Comparison of ENCODE assay signal across 13 cellular contexts in the genomic region with DNA sequence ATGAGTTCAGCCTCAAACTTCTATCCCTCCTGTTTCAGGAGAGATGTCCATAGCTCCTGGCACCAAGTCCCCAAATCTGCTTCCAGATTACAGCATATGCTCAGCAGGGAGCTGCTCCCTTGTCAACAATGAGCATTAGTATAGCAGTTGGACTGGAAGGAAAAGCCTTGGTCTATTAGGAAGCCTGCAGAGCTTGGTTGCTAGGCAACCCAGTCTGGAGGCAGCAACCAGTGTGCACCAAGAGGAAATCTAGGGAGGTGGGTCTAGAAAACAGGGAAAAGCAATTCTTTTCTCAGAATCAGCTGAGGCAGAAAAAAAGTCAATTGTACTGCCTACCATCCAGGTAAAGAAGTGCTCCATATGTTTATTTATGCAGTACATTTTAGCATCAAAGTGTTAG.
DNase-seq lines count a peak whose midpoint lies in the region; ATAC-seq and TF ChIP-seq lines count a peak whose summit lies in the region.
"Had no signal": no experiment of that assay in that cellular context is flagged by ENCODE, and none has a peak within 500 bp of the region (broad histone marks: within the 10 kb centered on the region; RNA-seq: fewer than 3 reads in every experiment).

No MANE protein-coding gene starts in this region.

- ATAC-seq in heart right ventricle: peak; percentile 48 to 88 (median 74)
- no peak for ATAC-seq in GM21825 (IDR thresholded peaks at IDR 0.05; ENCODE audit: unreplicated experiment)
- no peak for ATAC-seq in HG02884 (IDR thresholded peaks at IDR 0.05; ENCODE audit: unreplicated experiment)
- no peak for ATAC-seq in HG03571 (IDR thresholded peaks at IDR 0.05; ENCODE audit: unreplicated experiment)
- ATAC-seq: activated CD4-positive, CD25-positive, alpha-beta regulatory T cell treated with anti-CD3 and anti-CD28 coated beads, Interleukin-2, amount 50 U/mL, for 24 hours had no signal

- H3K4me3 ChIP-seq in heart right ventricle (no peak overlapping the region), right atrium auricular region (no peak overlapping the region), tibial artery (no peak overlapping the region)
- H3K4me3 ChIP-seq: GM23248, lung, SJSA1 had no signal

- DNase-seq in heart right ventricle: peak in 1 of 2 donors; percentile 60
- DNase-seq in right atrium auricular region (ENCODE audit: low spot score): no peak
- peak; percentile 67 for DNase-seq in NCI-H774 (lab: John Stamatoyannopoulos, UW)
- DNase-seq in inferior parietal cortex (ENCODE audit: extremely low spot score): peak; percentile 52
- no peak for DNase-seq in tibial artery
- DNase-seq: GDM1, GM23248 had no signal

- H3K27ac ChIP-seq in heart right ventricle (peak overlapping the region in 2 of 10 donors; percentile 57 to 71), right atrium auricular region (no peak overlapping the region), tibial artery (peak overlapping the region; percentile 73 to 77)
- H3K27ac ChIP-seq: GM23248, SJSA1 had no signal

- TF ChIP-seq CTCF in heart right ventricle (IDR thresholded peaks at IDR 0.05) (no peak), right atrium auricular region (IDR thresholded peaks at IDR 0.05) (no peak), tibial artery (IDR thresholded peaks at IDR 0.05) (no peak)

- H3K27me3 ChIP-seq in heart right ventricle (no peaks in the 10 kb centered on the region), right atrium auricular region (no peaks in the 10 kb centered on the region), tibial artery (no peaks in the 10 kb centered on the region)
- H3K27me3 ChIP-seq: SJSA1 had no signal

- H3K9me3 ChIP-seq in heart right ventricle: no peaks in the 10 kb centered on the region
- no peaks in the 10 kb centered on the region for H3K9me3 ChIP-seq in right atrium auricular region
- no peaks in the 10 kb centered on the region for H3K9me3 ChIP-seq in tibial artery

- H3K4me1 ChIP-seq in heart right ventricle (peaks cover 13 to 53% (median 41%) of the 10 kb centered on the region in 9 donors), right atrium auricular region (peaks cover 0 to 5% of the 10 kb centered on the region in 2 donors), tibial artery (peaks cover 0 to 78% (median 40%) of the 10 kb centered on the region in 4 donors)
- H3K4me1 ChIP-seq: SJSA1 had no signal

- intact Hi-C loops in heart right ventricle (cut with DNase I) (no loop called here), tibial artery (cut with DNase I; ENCODE audit: low total_unique reads) (no loop called here)

- no peaks in the 10 kb centered on the region for H3K36me3 ChIP-seq in heart right ventricle
- H3K36me3 ChIP-seq in right atrium auricular region: no peaks in the 10 kb centered on the region
- H3K36me3 ChIP-seq in tibial artery: no peaks in the 10 kb centered on the region
- H3K36me3 ChIP-seq: SJSA1 had no signal

Comparison
In these comparisons a context has a peak if more than half of its experiments do, and no peak if none do; other contexts are left out.
1. ATAC-seq: peak in heart right ventricle (8 of 8); none in GM21825 (single experiment), HG02884 (single experiment) and HG03571 (single experiment).
2. DNase-seq: peak in NCI-H774 (single experiment) and inferior parietal cortex (single experiment); none in right atrium auricular region (single experiment) and tibial artery (0 of 2).
3. H3K27ac ChIP-seq: peak in tibial artery (2 of 2); none in right atrium auricular region (0 of 2).